Comparison of ENCODE assay signal across 1 cellular context in the genomic region with DNA sequence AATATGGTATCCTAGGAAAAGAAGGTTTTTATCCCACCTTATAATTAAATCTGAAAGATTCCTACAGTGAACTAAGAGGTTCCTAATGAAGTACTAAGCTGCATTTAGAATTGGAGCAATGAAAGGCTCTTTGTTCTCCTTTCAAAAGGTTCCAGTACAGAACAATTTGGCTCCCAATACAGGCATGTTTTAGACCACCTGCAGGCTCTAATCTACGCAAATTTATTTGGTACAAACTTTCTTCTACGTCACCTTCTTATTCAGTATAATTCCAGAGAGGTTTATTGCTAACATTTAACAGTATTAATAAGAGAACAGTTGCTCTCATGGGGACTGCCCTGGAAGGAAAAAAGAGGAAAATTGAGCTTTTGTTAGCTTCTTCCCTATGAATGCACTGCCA.
TF ChIP-seq lines count a peak whose summit lies in the region.

No MANE protein-coding gene starts in this region.

TF ChIP-seq in HepG2, 621 proteins besides CTCF, POLR2A, EP300 and RAD21 (continued from another document):
- TF ChIP-seq, protein P1, sequence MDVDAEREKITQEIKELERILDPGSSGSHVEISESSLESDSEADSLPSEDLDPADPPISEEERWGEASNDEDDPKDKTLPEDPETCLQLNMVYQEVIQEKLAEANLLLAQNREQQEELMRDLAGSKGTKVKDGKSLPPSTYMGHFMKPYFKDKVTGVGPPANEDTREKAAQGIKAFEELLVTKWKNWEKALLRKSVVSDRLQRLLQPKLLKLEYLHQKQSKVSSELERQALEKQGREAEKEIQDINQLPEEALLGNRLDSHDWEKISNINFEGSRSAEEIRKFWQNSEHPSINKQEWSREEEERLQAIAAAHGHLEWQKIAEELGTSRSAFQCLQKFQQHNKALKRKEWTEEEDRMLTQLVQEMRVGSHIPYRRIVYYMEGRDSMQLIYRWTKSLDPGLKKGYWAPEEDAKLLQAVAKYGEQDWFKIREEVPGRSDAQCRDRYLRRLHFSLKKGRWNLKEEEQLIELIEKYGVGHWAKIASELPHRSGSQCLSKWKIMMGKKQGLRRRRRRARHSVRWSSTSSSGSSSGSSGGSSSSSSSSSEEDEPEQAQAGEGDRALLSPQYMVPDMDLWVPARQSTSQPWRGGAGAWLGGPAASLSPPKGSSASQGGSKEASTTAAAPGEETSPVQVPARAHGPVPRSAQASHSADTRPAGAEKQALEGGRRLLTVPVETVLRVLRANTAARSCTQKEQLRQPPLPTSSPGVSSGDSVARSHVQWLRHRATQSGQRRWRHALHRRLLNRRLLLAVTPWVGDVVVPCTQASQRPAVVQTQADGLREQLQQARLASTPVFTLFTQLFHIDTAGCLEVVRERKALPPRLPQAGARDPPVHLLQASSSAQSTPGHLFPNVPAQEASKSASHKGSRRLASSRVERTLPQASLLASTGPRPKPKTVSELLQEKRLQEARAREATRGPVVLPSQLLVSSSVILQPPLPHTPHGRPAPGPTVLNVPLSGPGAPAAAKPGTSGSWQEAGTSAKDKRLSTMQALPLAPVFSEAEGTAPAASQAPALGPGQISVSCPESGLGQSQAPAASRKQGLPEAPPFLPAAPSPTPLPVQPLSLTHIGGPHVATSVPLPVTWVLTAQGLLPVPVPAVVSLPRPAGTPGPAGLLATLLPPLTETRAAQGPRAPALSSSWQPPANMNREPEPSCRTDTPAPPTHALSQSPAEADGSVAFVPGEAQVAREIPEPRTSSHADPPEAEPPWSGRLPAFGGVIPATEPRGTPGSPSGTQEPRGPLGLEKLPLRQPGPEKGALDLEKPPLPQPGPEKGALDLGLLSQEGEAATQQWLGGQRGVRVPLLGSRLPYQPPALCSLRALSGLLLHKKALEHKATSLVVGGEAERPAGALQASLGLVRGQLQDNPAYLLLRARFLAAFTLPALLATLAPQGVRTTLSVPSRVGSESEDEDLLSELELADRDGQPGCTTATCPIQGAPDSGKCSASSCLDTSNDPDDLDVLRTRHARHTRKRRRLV (CRISPR knock-in tag; IDR thresholded peaks at IDR 0.05) = no peak
- no peak for TF ChIP-seq ARID3A (IDR thresholded peaks at IDR 0.05; ENCODE audit: low read depth, low read length)
